Comparison of ENCODE assay signal across 11 cellular contexts in genomic region chr19:14564651-14565297, GRCh38. TPM values are rescaled to one million over a fixed set of nuclear protein-coding genes. Genes with fewer than 3 reads are reported as not detected.
DNase-seq lines count a peak whose midpoint lies in the region; ATAC-seq, FAIRE-seq and TF ChIP-seq lines count a peak whose summit lies in the region.
"Not testable (repeated sequence)": the region's sequence is repeated elsewhere in the genome, so short reads cannot be mapped to it uniquely, and the experiment has no call there.
"Had no signal": no experiment of that assay in that cellular context is flagged by ENCODE, and none has a peak within 500 bp of the region (broad histone marks: within the 10 kb centered on the region; RNA-seq: fewer than 3 reads in every experiment).

No MANE protein-coding gene starts in this region.

- H3K27ac ChIP-seq in 22Rv1 (peak overlapping the region; percentile 43; the same call in 1 of the 2 replicates), RWPE1 (peak overlapping the region; percentile 100)

- ATAC-seq in activated CD8-positive, alpha-beta memory T cell treated with anti-CD3 and anti-CD28 coated beads, Interleukin-2, amount 10 ng/mL, durations not matched to agents 7 days and 5 days: peak; percentile 7

- H3K27me3 ChIP-seq in bronchial epithelial cell (ENCODE audit: control insufficient read depth, insufficient read depth, low read length): not testable (repeated sequence)

- not testable (repeated sequence) for TF ChIP-seq CTCF in 22Rv1 (IDR thresholded peaks at IDR 0.05); RWPE1 (conservative IDR thresholded peaks at IDR 0.05; ENCODE audit: low read depth); bronchial epithelial cell (IDR thresholded peaks at IDR 0.05; ENCODE audit: insufficient read depth, low read length, severe bottlenecking)

- peaks cover 39% of the 10 kb centered on the region for H3K4me1 Mint-ChIP-seq in activated CD8-positive, alpha-beta memory T cell treated with anti-CD3 and anti-CD28 coated beads, Interleukin-2, amount 10 ng/mL, durations not matched to agents 7 days and 5 days
- H3K4me1 Mint-ChIP-seq in immature natural killer cell: peaks cover 64 to 72% of the 10 kb centered on the region in 2 donors
- peaks cover 41% of the 10 kb centered on the region for H3K4me1 Mint-ChIP-seq in stimulated activated naive CD8-positive, alpha-beta T cell treated with anti-CD3 and anti-CD28 coated beads, Interleukin-15, Interleukin-2, amounts not matched to agents 100 ng/mL and 50 ng/mL, for 24 hours (ENCODE audit: low read depth)

- TF ChIP-seq POLR2A in GM12891 (IDR thresholded peaks at IDR 0.05; ENCODE audit: low read depth, low read length): not testable (repeated sequence)

- H3K4me3 Mint-ChIP-seq in activated CD8-positive, alpha-beta memory T cell treated with anti-CD3 and anti-CD28 coated beads, Interleukin-2, amount 10 ng/mL, durations not matched to agents 7 days and 5 days; stimulated activated naive CD8-positive, alpha-beta T cell treated with anti-CD3 and anti-CD28 coated beads, Interleukin-15, Interleukin-2, amounts not matched to agents 100 ng/mL and 50 ng/mL, for 24 hours: not testable (repeated sequence)
- peak overlapping the region in 3 of 5 donors; percentile 42 to 53 (median 44) for H3K4me3 Mint-ChIP-seq in immature natural killer cell

- H3K27ac Mint-ChIP-seq in activated CD8-positive, alpha-beta memory T cell treated with anti-CD3 and anti-CD28 coated beads, Interleukin-2, amount 10 ng/mL, durations not matched to agents 7 days and 5 days: peak overlapping the region; percentile 40
- peak overlapping the region in 4 of 6 donors; percentile 31 to 76 (median 44) for H3K27ac Mint-ChIP-seq in immature natural killer cell
- H3K27ac Mint-ChIP-seq in stimulated activated naive CD8-positive, alpha-beta T cell treated with anti-CD3 and anti-CD28 coated beads, Interleukin-15, Interleukin-2, amounts not matched to agents 100 ng/mL and 50 ng/mL, for 24 hours: peak overlapping the region; percentile 45

- FAIRE-seq in GM12891 (lab: Jason Lieb, UNC): peak; percentile 45
- peak; percentile 32 for FAIRE-seq in bronchial epithelial cell (lab: Jason Lieb, UNC)

- peaks cover 10% of the 10 kb centered on the region for H3K36me3 ChIP-seq in bronchial epithelial cell (ENCODE audit: control insufficient read depth, insufficient read depth, low read length)

- CTCF ChIA-PET in RWPE1 (lab: Yijun Ruan, JAX): interaction anchor here (0.7 kb wide), 1 partner anchor 482 kb away, joined by 3 read pairs; no protein-coding TSS in a partner anchor
- CTCF ChIA-PET in activated CD8-positive, alpha-beta memory T cell treated with anti-CD3 and anti-CD28 coated beads, Interleukin-2, amount 10 ng/mL, durations not matched to agents 7 days and 5 days (lab: Charles Lee): interaction anchor here (0.9 kb wide), 1 partner anchor 59 kb away, joined by 3 read pairs; no protein-coding TSS in a partner anchor

- not testable (repeated sequence) for H3K9me3 Mint-ChIP-seq in activated CD8-positive, alpha-beta memory T cell treated with anti-CD3 and anti-CD28 coated beads, Interleukin-2, amount 10 ng/mL, durations not matched to agents 7 days and 5 days (ENCODE audit: low read depth); immature natural killer cell; stimulated activated naive CD8-positive, alpha-beta T cell treated with anti-CD3 and anti-CD28 coated beads, Interleukin-15, Interleukin-2, amounts not matched to agents 100 ng/mL and 50 ng/mL, for 24 hours

- H3K27me3 Mint-ChIP-seq in activated CD8-positive, alpha-beta memory T cell treated with anti-CD3 and anti-CD28 coated beads, Interleukin-2, amount 10 ng/mL, durations not matched to agents 7 days and 5 days; immature natural killer cell (ENCODE audit: low read depth in 3 of 3); stimulated activated naive CD8-positive, alpha-beta T cell treated with anti-CD3 and anti-CD28 coated beads, Interleukin-15, Interleukin-2, amounts not matched to agents 100 ng/mL and 50 ng/mL, for 24 hours: not testable (repeated sequence)

- H3K36me3 Mint-ChIP-seq in activated CD8-positive, alpha-beta memory T cell treated with anti-CD3 and anti-CD28 coated beads, Interleukin-2, amount 10 ng/mL, durations not matched to agents 7 days and 5 days; immature natural killer cell; stimulated activated naive CD8-positive, alpha-beta T cell treated with anti-CD3 and anti-CD28 coated beads, Interleukin-15, Interleukin-2, amounts not matched to agents 100 ng/mL and 50 ng/mL, for 24 hours (ENCODE audit: low read depth): not testable (repeated sequence)

- not testable (repeated sequence) for DNase-seq in GM12891 (ENCODE audit: insufficient read length, low spot score); RWPE1 (ENCODE audit: low spot score); activated CD8-positive, alpha-beta memory T cell treated with anti-CD3 and anti-CD28 coated beads, Interleukin-2, amount 10 ng/mL, durations not matched to agents 7 days and 5 days; bronchial epithelial cell (ENCODE audit: low read depth); immature natural killer cell
- peak; percentile 21 for DNase-seq in Jurkat, Clone E6-1 (ENCODE audit: low read depth, low spot score)

- not testable (repeated sequence) for H3K4me3 ChIP-seq in Jurkat, Clone E6-1 (ENCODE audit: low read length); bronchial epithelial cell (ENCODE audit: low read depth, low read length)

- POLR2A ChIA-PET in RWPE1 (lab: Yijun Ruan, JAX; ENCODE audit: low non-redundant PET): not testable (repeated sequence)

RNA-seq across cellular contexts. Expression of gene NDUFB7, which starts 7.1 kb away (rescaled TPM):
- polyA plus RNA-seq in GM12891 (2012; ENCODE audit: low read depth, missing spikeins): 194 TPM
- polyA plus RNA-seq in Jurkat, Clone E6-1 (2012; ENCODE audit: insufficient read depth, insufficient read length): 215 TPM
- total RNA-seq in activated CD8-positive, alpha-beta memory T cell treated with anti-CD3 and anti-CD28 coated beads, Interleukin-2, amount 10 ng/mL, durations not matched to agents 7 days and 5 days: 100 to 1,000 TPM; 113 to 129 TPM
- 192 and 347 TPM in 2 replicates for total RNA-seq in bronchial epithelial cell
- 100 to 1,000 TPM; 400 to 782 (median 502) TPM for polyA plus RNA-seq in immature natural killer cell

RNA-seq across cellular contexts. Expression of gene CLEC17A, which starts 18.1 kb away (rescaled TPM):
- polyA plus RNA-seq in GM12891 (2012; ENCODE audit: low read depth, missing spikeins): 60.4 TPM
- polyA plus RNA-seq in Jurkat, Clone E6-1 (2012; ENCODE audit: insufficient read depth, insufficient read length): not detected
- total RNA-seq in activated CD8-positive, alpha-beta memory T cell treated with anti-CD3 and anti-CD28 coated beads, Interleukin-2, amount 10 ng/mL, durations not matched to agents 7 days and 5 days: not detected
- total RNA-seq in bronchial epithelial cell: not detected in 2 replicates
- polyA plus RNA-seq in immature natural killer cell: under 1 TPM in 1 of 3 donors, not detected in 2; 0.62 TPM
- total RNA-seq: CD4-positive, alpha-beta memory T cell; H4; Right ventricle myocardium inferior had no signal

RNA-seq across cellular contexts. Expression of gene TECR, which starts 35.4 kb away (rescaled TPM):
- polyA plus RNA-seq in GM12891 (2012; ENCODE audit: low read depth, missing spikeins): 50.2 TPM
- polyA plus RNA-seq in Jurkat, Clone E6-1 (2012; ENCODE audit: insufficient read depth, insufficient read length): 211 TPM
- total RNA-seq in activated CD8-positive, alpha-beta memory T cell treated with anti-CD3 and anti-CD28 coated beads, Interleukin-2, amount 10 ng/mL, durations not matched to agents 7 days and 5 days: 100 to 1,000 TPM; 142 to 176 TPM
- total RNA-seq in bronchial epithelial cell: 20.0 and 46.3 TPM in 2 replicates
- polyA plus RNA-seq in immature natural killer cell: 100 to 1,000 TPM; 203 to 317 (median 289) TPM

RNA-seq across cellular contexts. Expression of gene DNAJB1, which starts 46.6 kb away (rescaled TPM):
- polyA plus RNA-seq in GM12891 (2012; ENCODE audit: low read depth, missing spikeins): 26.5 TPM
- 80.2 TPM for polyA plus RNA-seq in Jurkat, Clone E6-1 (2012; ENCODE audit: insufficient read depth, insufficient read length)
- 100 to 1,000 TPM in 1 of 2 experiments, 10 to 100 TPM in 1; 86.0 to 103 TPM for total RNA-seq in activated CD8-positive, alpha-beta memory T cell treated with anti-CD3 and anti-CD28 coated beads, Interleukin-2, amount 10 ng/mL, durations not matched to agents 7 days and 5 days
- total RNA-seq in bronchial epithelial cell: 58.4 and 117 TPM in 2 replicates
- 100 to 1,000 TPM; 116 to 164 (median 120) TPM for polyA plus RNA-seq in immature natural killer cell
